In the genomic region with DNA sequence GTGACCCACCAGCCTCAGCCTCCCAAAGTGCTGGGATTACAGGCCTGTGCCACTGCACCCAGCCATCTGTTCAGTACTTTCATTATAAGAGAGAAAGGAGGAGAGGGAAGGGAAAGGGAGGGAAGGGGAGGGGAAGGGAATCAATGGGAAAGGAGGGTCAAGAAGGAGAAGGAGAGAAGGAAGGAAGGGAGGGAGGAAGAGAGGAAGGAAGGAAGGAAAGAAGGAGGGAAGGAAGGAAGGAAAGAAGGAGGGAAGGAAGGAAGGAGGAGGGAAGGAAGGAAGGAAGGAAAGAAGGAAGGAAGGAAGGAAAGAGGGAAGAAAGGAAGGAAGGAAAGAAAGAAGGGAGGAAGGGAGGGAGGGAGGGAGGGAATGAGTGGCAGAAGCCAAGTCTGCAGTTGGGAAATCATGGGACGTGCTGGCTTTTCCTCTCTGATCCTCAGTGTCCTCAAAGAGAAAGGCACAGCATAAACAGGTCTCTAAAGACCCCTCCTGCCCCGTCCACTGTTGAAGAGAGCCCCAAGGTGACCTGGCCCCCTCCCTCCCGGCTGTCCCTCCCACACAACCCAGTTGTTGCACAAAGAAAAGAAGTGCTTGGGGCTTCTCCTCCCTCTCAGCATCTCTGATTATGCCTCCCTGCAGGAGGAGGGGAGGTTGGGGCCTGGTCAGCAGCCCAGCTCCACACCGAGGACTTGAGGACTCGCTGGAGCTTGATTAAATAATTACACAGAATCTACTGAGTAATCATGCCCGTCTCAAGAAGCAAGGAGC, we compare ENCODE assay signal across 17 cellular contexts.
DNase-seq lines count a peak whose midpoint lies in the region; ATAC-seq and TF ChIP-seq lines count a peak whose summit lies in the region.
"Had no signal": no experiment of that assay in that cellular context is flagged by ENCODE, and none has a peak within 500 bp of the region (broad histone marks: within the 10 kb centered on the region; RNA-seq: fewer than 3 reads in every experiment).

No MANE protein-coding gene starts in this region.

- peaks cover 12% of the 10 kb centered on the region for H3K27me3 Mint-ChIP-seq in activated CD8-positive, alpha-beta T cell treated with anti-CD3 and anti-CD28 coated beads, Interleukin-2, amount 10 ng/mL, durations not matched to agents 7 days and 5 days (ENCODE audit: low read depth)
- H3K27me3 Mint-ChIP-seq in activated CD8-positive, alpha-beta T cell treated with anti-CD3 and anti-CD28 coated beads for 36 hours: no peaks in the 10 kb centered on the region
- H3K27me3 Mint-ChIP-seq in type B pancreatic cell: peaks cover 10% of the 10 kb centered on the region

- no peak overlapping the region for H3K4me3 Mint-ChIP-seq in activated CD8-positive, alpha-beta T cell treated with anti-CD3 and anti-CD28 coated beads, Interleukin-2, amount 10 ng/mL, durations not matched to agents 7 days and 5 days
- H3K4me3 Mint-ChIP-seq in activated CD8-positive, alpha-beta T cell treated with anti-CD3 and anti-CD28 coated beads for 36 hours: no peak overlapping the region
- no peak overlapping the region for H3K4me3 Mint-ChIP-seq in type B pancreatic cell
- H3K4me3 Mint-ChIP-seq: CD4-positive, alpha-beta memory T cell; HFFc6 had no signal

- no peak overlapping the region for H3K27ac Mint-ChIP-seq in activated CD8-positive, alpha-beta T cell treated with anti-CD3 and anti-CD28 coated beads, Interleukin-2, amount 10 ng/mL, durations not matched to agents 7 days and 5 days
- H3K27ac Mint-ChIP-seq in activated CD8-positive, alpha-beta T cell treated with anti-CD3 and anti-CD28 coated beads for 36 hours: no peak overlapping the region
- no peak overlapping the region for H3K27ac Mint-ChIP-seq in type B pancreatic cell
- H3K27ac Mint-ChIP-seq: HFFc6 had no signal

- H3K36me3 Mint-ChIP-seq in activated CD8-positive, alpha-beta T cell treated with anti-CD3 and anti-CD28 coated beads, Interleukin-2, amount 10 ng/mL, durations not matched to agents 7 days and 5 days (ENCODE audit: low read depth): no peaks in the 10 kb centered on the region
- H3K36me3 Mint-ChIP-seq in activated CD8-positive, alpha-beta T cell treated with anti-CD3 and anti-CD28 coated beads for 36 hours (ENCODE audit: low read depth): no peaks in the 10 kb centered on the region
- H3K36me3 Mint-ChIP-seq in type B pancreatic cell: no peaks in the 10 kb centered on the region
- H3K36me3 Mint-ChIP-seq: CD4-positive, alpha-beta memory T cell had no signal

- DNase-seq in activated CD8-positive, alpha-beta T cell treated with anti-CD3 and anti-CD28 coated beads, Interleukin-2, amount 10 ng/mL, durations not matched to agents 7 days and 5 days: peak; percentile 8
- DNase-seq in activated CD8-positive, alpha-beta T cell treated with anti-CD3 and anti-CD28 coated beads for 36 hours: no peak
- DNase-seq in activated CD8-positive, alpha-beta memory T cell treated with anti-CD3 and anti-CD28 coated beads, Interleukin-2, amount 50 U/mL, for 48 hours: peak; percentile 26
- DNase-seq in mesenteric fat pad (ENCODE audit: low spot score) (peak; percentile 51), type B pancreatic cell (ENCODE audit: extremely low spot score, unreplicated experiment) (peak; percentile 42), NCI-H1436 treated with DMSO at 0.1 percent for 48 hours (lab: John Stamatoyannopoulos, UW) (no peak), EL (no peak)
- DNase-seq: 8988T; BE2C; CD4-positive, alpha-beta memory T cell; HFFc6; NCI-H187 treated with DMSO at 0.1 percent for 48 hours; NCI-H446 treated with DMSO at 0.1 percent for 48 hours; NK-92 treated with Interleukin-12 subunit alpha and Interleukin-12 subunit beta, amount 100 ng/mL, for 24 hours; OCI-M1; SIG-M5 had no signal

- H3K9me3 Mint-ChIP-seq in activated CD8-positive, alpha-beta T cell treated with anti-CD3 and anti-CD28 coated beads, Interleukin-2, amount 10 ng/mL, durations not matched to agents 7 days and 5 days (ENCODE audit: insufficient read depth): no peaks in the 10 kb centered on the region
- H3K9me3 Mint-ChIP-seq in activated CD8-positive, alpha-beta T cell treated with anti-CD3 and anti-CD28 coated beads for 36 hours: no peaks in the 10 kb centered on the region
- H3K9me3 Mint-ChIP-seq in type B pancreatic cell: no peaks in the 10 kb centered on the region
- H3K9me3 Mint-ChIP-seq: CD4-positive, alpha-beta memory T cell; HFFc6 had no signal

- intact Hi-C loops in activated CD8-positive, alpha-beta T cell treated with anti-CD3 and anti-CD28 coated beads for 36 hours (cut with micrococcal nuclease): loop anchor here (5.0 to 10.0 kb wide), 2 partner anchors 217 to 385 kb away; a partner anchor contains a TSS

- POLR2A ChIA-PET in activated CD8-positive, alpha-beta T cell treated with anti-CD3 and anti-CD28 coated beads, Interleukin-2, amount 10 ng/mL, durations not matched to agents 7 days and 5 days (lab: Charles Lee): no interaction called here
- POLR2A ChIA-PET in activated CD8-positive, alpha-beta T cell treated with anti-CD3 and anti-CD28 coated beads for 36 hours (lab: Charles Lee): no interaction called here

- ATAC-seq in activated CD8-positive, alpha-beta T cell treated with anti-CD3 and anti-CD28 coated beads, Interleukin-2, amount 10 ng/mL, durations not matched to agents 7 days and 5 days: no peak
- no peak for ATAC-seq in activated CD8-positive, alpha-beta T cell treated with anti-CD3 and anti-CD28 coated beads for 36 hours
- no peak for ATAC-seq in HG03460 (IDR thresholded peaks at IDR 0.05; ENCODE audit: unreplicated experiment)

- CTCF ChIA-PET in activated CD8-positive, alpha-beta T cell treated with anti-CD3 and anti-CD28 coated beads, Interleukin-2, amount 10 ng/mL, durations not matched to agents 7 days and 5 days (lab: Charles Lee): interaction anchor here (1.2 to 1.3 kb wide), 2 partner anchors 135 to 162 kb away, joined by 3 to 4 read pairs; no protein-coding TSS in a partner anchor
- CTCF ChIA-PET in activated CD8-positive, alpha-beta T cell treated with anti-CD3 and anti-CD28 coated beads for 36 hours (lab: Charles Lee): interaction anchor here (0.8 kb wide), 1 partner anchor 218 kb away, joined by 3 read pairs; no protein-coding TSS in a partner anchor

- no peak for TF ChIP-seq CTCF in activated CD8-positive, alpha-beta T cell treated with anti-CD3 and anti-CD28 coated beads for 36 hours (IDR thresholded peaks at IDR 0.05)
- no peak for TF ChIP-seq CTCF in type B pancreatic cell (conservative IDR thresholded peaks at IDR 0.05)

- H3K4me1 Mint-ChIP-seq in activated CD8-positive, alpha-beta T cell treated with anti-CD3 and anti-CD28 coated beads, Interleukin-2, amount 10 ng/mL, durations not matched to agents 7 days and 5 days (ENCODE audit: low read depth): peaks cover 21% of the 10 kb centered on the region
- H3K4me1 Mint-ChIP-seq in activated CD8-positive, alpha-beta T cell treated with anti-CD3 and anti-CD28 coated beads for 36 hours (ENCODE audit: low read depth): peaks cover 8% of the 10 kb centered on the region
- peaks cover 11% of the 10 kb centered on the region for H3K4me1 Mint-ChIP-seq in type B pancreatic cell (ENCODE audit: unreplicated experiment)

Comparison
In these comparisons a context has a peak if more than half of its experiments do, and no peak if none do; other contexts are left out.
1. DNase-seq: peak in activated CD8-positive, alpha-beta T cell treated with anti-CD3 and anti-CD28 coated beads, Interleukin-2, amount 10 ng/mL, durations not matched to agents 7 days and 5 days (single experiment), activated CD8-positive, alpha-beta memory T cell treated with anti-CD3 and anti-CD28 coated beads, Interleukin-2, amount 50 U/mL, for 48 hours (single experiment), mesenteric fat pad (single experiment) and type B pancreatic cell (single experiment); none in activated CD8-positive, alpha-beta T cell treated with anti-CD3 and anti-CD28 coated beads for 36 hours (single experiment), NCI-H1436 treated with DMSO at 0.1 percent for 48 hours (single experiment) and EL (single experiment).